Comparison of ENCODE assay signal across 1 cellular context in the genomic region with DNA sequence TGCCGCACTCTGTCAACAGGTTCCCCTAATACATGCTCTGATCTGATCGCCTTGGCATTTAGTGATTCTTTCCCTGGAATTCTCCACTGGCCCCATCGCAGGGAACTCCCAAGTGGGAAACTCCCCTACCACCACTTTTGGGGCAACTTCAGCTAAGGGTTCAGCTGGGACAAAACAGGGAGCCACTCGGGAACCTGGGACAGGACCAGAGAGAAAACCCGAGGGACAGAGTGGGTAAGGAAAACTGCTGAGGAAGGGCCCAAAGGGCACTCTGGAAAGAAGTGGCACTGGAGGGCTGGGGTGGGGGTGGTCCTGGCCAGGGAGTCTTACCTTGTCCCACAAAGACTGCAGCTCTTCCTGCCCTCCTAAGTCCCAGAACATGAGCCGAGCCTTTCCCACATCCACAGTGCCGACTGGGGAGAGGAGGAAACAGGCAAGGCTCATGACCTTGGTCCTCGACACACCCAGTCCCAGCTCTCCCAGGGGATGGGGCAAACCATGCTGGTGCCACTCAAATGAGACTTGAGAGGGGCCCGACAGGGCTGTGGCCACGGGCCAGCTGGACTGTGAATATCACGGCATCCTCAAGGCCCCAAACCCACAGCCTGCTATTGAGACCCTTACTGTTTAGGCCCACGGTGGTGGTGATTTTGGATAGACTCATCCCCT.
TF ChIP-seq lines count a peak whose summit lies in the region.

No MANE protein-coding gene starts in this region.

TF ChIP-seq in H1, 55 proteins besides CTCF, POLR2A, EP300 and RAD21:
- TF ChIP-seq EZH2 (IDR thresholded peaks at IDR 0.05; ENCODE audit: low read depth, low read length, severe bottlenecking) (no peak), POU5F1 (IDR thresholded peaks at IDR 0.05; ENCODE audit: low read depth, low read length) (no peak), ZNF274 (IDR thresholded peaks at IDR 0.05; ENCODE audit: borderline replicate concordance, extremely low read depth, low read length) (no peak), TAF7 (optimal IDR thresholded peaks at IDR 0.05; ENCODE audit: borderline replicate concordance, low read depth, low read length) (no peak), ASH2L (IDR thresholded peaks at IDR 0.05; ENCODE audit: low read length) (no peak), CREB1 (IDR thresholded peaks at IDR 0.05) (no peak), SP1 (IDR thresholded peaks at IDR 0.05; ENCODE audit: low read depth, low read length) (no peak), CEBPB (IDR thresholded peaks at IDR 0.05; ENCODE audit: low read depth, low read length) (no peak), JUND (IDR thresholded peaks at IDR 0.05; ENCODE audit: low read length) (no peak), NANOG (IDR thresholded peaks at IDR 0.05; ENCODE audit: insufficient read depth, low read depth, low read length, poor library complexity, severe bottlenecking) (no peak), SIN3A (conservative IDR thresholded peaks at IDR 0.05 in 1 of 2, IDR thresholded peaks at IDR 0.05 in 1 of 2; ENCODE audit: low read depth in 1 of 2, low read length in 2 of 2) (no peak), CHD1 (IDR thresholded peaks at IDR 0.05; ENCODE audit: low read depth, low read length) (no peak), SUZ12 (IDR thresholded peaks at IDR 0.05; ENCODE audit: low read length) (no peak), KDM1A (IDR thresholded peaks at IDR 0.05; ENCODE audit: borderline replicate concordance, low read length) (no peak), RFX5 (IDR thresholded peaks at IDR 0.05; ENCODE audit: borderline replicate concordance, low read depth, low read length) (no peak)
